In genomic region chr1:40691538-40692428, GRCh38 we compare ENCODE assay signal across 8 cellular contexts. TPM values are rescaled to one million over a fixed set of nuclear protein-coding genes. Genes with fewer than 3 reads are reported as not detected.
DNase-seq lines count a peak whose midpoint lies in the region; ATAC-seq and TF ChIP-seq lines count a peak whose summit lies in the region.

Gene NFYC (plus strand): TSS chr1:40691704. CDS start chr1:40738844, 47,140 bp downstream.

- intact Hi-C loops in PC-9 (cut with micrococcal nuclease; ENCODE audit: unreplicated experiment): loop anchor here (1.0 kb wide), 1 partner anchor 20 kb away; no protein-coding TSS in a partner anchor

- 0 out of 2 replicates have a peak, but pooled peaks cover 7% of the 10 kb centered on the region for H3K36me3 ChIP-seq in PC-9 (ENCODE audit: low read depth)
- H3K36me3 ChIP-seq in mucosa of rectum (ENCODE audit: control insufficient read depth in 2 of 2, insufficient read depth in 2 of 2, low read length in 2 of 2): peaks cover 0 to 2% of the 10 kb centered on the region in 2 donors

- H3K79me2 ChIP-seq in PC-9 (ENCODE audit: low read depth): peaks cover 76% of the 10 kb centered on the region

- peak within 1 kb of the TSS; percentile 95 for H3K27ac ChIP-seq in PC-9
- H3K27ac ChIP-seq in mucosa of rectum (ENCODE audit: low read depth in 2 of 2, low read length in 2 of 2): peak within 1 kb of the TSS; percentile 99

- peak; percentile 72 for ATAC-seq in GM21576 (IDR thresholded peaks at IDR 0.05; ENCODE audit: unreplicated experiment)

- POLR2A ChIA-PET in PC-9 (lab: Charles Lee; ENCODE audit: unreplicated experiment): interaction anchor here (0.5 to 1.6 kb wide), 21 partner anchors 12 to 491 kb away, joined by 3 to 22 read pairs (median 4); no protein-coding TSS in a partner anchor

- BruUV-seq in PC-9 (replicated peaks; lab: Mats Ljungman, UMichigan): no TSS peak

- H2AFZ ChIP-seq in PC-9: peak within 1 kb of the TSS; percentile 94

- H3K9me3 ChIP-seq in PC-9 (ENCODE audit: insufficient read depth, low read depth): no peaks in the 10 kb centered on the region
- H3K9me3 ChIP-seq in mucosa of rectum (ENCODE audit: control insufficient read depth in 2 of 2, low read length in 2 of 2): no peaks in the 10 kb centered on the region

- H4K20me1 ChIP-seq in PC-9 (ENCODE audit: insufficient read depth): 0 out of 2 replicates have a peak, but pooled peaks cover 3% of the 10 kb centered on the region

- H3F3A ChIP-seq in PC-9 (ENCODE audit: insufficient read depth, low read depth): peaks cover 6% of the 10 kb centered on the region; the same call in 1 of the 2 replicates

- CTCF ChIA-PET in PC-9 (lab: Charles Lee): interaction anchor here (0.6 kb wide), 3 partner anchors 16 to 353 kb away, joined by 3 to 4 read pairs (median 4); no protein-coding TSS in a partner anchor

- TF ChIP-seq CTCF in PC-9 (conservative IDR thresholded peaks at IDR 0.05): no peak
- TF ChIP-seq CTCF in epithelial cell of proximal tubule (conservative IDR thresholded peaks at IDR 0.05; ENCODE audit: low read depth, low read length): no peak

- peaks cover 22% of the 10 kb centered on the region for H3K4me1 ChIP-seq in PC-9 (replicated peaks; ENCODE audit: insufficient read depth)
- H3K4me1 ChIP-seq in mucosa of rectum (ENCODE audit: control insufficient read depth in 2 of 2, insufficient read depth in 2 of 2, low read length in 2 of 2): peaks cover 19 to 24% of the 10 kb centered on the region in 2 donors

- H3K9ac ChIP-seq in mucosa of rectum (ENCODE audit: low read depth in 1 of 2, low read length in 2 of 2): peak within 1 kb of the TSS; percentile 78 to 99

- H3K27me3 ChIP-seq in PC-9 (ENCODE audit: insufficient read depth, low read depth): no peaks in the 10 kb centered on the region
- no peaks in the 10 kb centered on the region for H3K27me3 ChIP-seq in mucosa of rectum (ENCODE audit: control insufficient read depth in 2 of 2, insufficient read depth in 2 of 2, low read length in 2 of 2)

- DNase-seq in DMS114 treated with DMSO at 0.1 percent for 48 hours (lab: John Stamatoyannopoulos, UW; ENCODE audit: unreplicated experiment) (peak; percentile 96), PC-9 (peak; percentile 96 to 98), epithelial cell of proximal tubule (ENCODE audit: low read depth) (peak; percentile 80)
- DNase-seq in Jurkat, Clone E6-1 (ENCODE audit: low read depth, low spot score): peak; percentile 99
- DNase-seq in activated T-cell treated with anti-CD3 and anti-CD28 coated beads, Interleukin-2, amount 50 U/mL, for 1 hour: peak; percentile 90
- DNase-seq in stimulated activated CD8-positive, alpha-beta memory T cell treated with anti-CD3 and anti-CD28 coated beads, Interleukin-4, amount 100 ng/mL, for 48 hours: peak; percentile 97

- H3K4me2 ChIP-seq in PC-9: peak within 1 kb of the TSS; percentile 90

- peak within 1 kb of the TSS; percentile 95 for H3K4me3 ChIP-seq in Jurkat, Clone E6-1 (ENCODE audit: low read length)
- H3K4me3 ChIP-seq in PC-9: peak within 1 kb of the TSS; percentile 74
- H3K4me3 ChIP-seq in epithelial cell of proximal tubule (ENCODE audit: low read depth, low read length): peak within 1 kb of the TSS; percentile 84
- H3K4me3 ChIP-seq in mucosa of rectum (ENCODE audit: low read length in 2 of 2): peak within 1 kb of the TSS; percentile 90 to 96

- no peaks in the 10 kb centered on the region for H3K9me2 ChIP-seq in PC-9 (ENCODE audit: insufficient read depth)

RNA-seq across cellular contexts. Expression of gene NFYC, which starts in this region (rescaled TPM):
- polyA plus RNA-seq in Jurkat, Clone E6-1 (2012; ENCODE audit: insufficient read depth, insufficient read length): 87.5 TPM
- total RNA-seq in PC-9 (2021): 79.4 and 91.1 TPM in 2 replicates
- 42.2 and 50.5 TPM in 2 replicates for total RNA-seq in epithelial cell of proximal tubule

Comparison
In these comparisons a context has a peak if more than half of its experiments do, and no peak if none do; other contexts are left out.
1. Peak in every context shown above with its lines: DNase-seq, ATAC-seq, H3K4me3 ChIP-seq and H3K27ac ChIP-seq.